Comparison of ENCODE assay signal across 32 cellular contexts in the genomic region with DNA sequence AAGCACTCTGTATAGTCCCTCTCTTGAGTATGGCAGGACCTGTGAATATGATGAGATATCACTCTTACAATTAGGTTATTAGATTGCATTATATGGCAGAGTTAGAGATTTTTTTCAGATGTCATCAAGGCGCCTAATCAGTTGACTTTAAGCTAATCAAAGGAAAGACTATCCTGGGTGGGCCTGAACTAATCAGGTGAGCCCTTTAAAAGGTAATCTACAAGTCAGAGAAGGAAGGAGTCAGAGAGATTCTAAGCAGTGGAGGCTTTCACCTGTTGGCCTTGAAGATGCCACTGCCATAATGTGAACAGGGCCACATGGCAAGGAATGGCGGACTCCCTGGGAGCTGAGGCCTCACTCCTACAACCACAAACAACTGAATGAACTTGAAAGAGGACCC.
"Had no signal": no experiment of that assay in that cellular context is flagged by ENCODE, and none has a peak within 500 bp of the region (broad histone marks: within the 10 kb centered on the region; RNA-seq: fewer than 3 reads in every experiment).

No MANE protein-coding gene starts in this region.

- DNase-seq: Karpas-422, Kasumi-1, MG63, MM.1S, MV-4-11, NCI-H1048, NCI-H1092, NCI-H1092 treated with DMSO at 0.1 percent for 48 hours, NCI-H1105, NCI-H1105 treated with DMSO at 0.1 percent for 48 hours, NCI-H1417 treated with DMSO at 0.1 percent for 48 hours, NCI-H1436, NCI-H1436 treated with DMSO at 0.1 percent for 48 hours, NCI-H146, NCI-H1694, NCI-H1694 treated with DMSO at 0.1 percent for 48 hours, NCI-H187, NCI-H187 treated with DMSO at 0.1 percent for 48 hours, NCI-H1930, NCI-H2029, NCI-H2029 treated with DMSO at 0.1 percent for 48 hours, NCI-H2081, NCI-H2081 treated with DMSO at 0.1 percent for 48 hours, NCI-H2107, NCI-H2171, NCI-H2171 treated with DMSO at 0.1 percent for 48 hours, NCI-H2227 treated with DMSO at 0.1 percent for 48 hours, NCI-H226, NCI-H345, NCI-H446 treated with DMSO at 0.1 percent for 48 hours, NCI-H510A, NCI-H510A treated with DMSO at 0.1 percent for 48 hours had no signal

- H3K27me3 ChIP-seq: MG63 had no signal

- H3K4me3 ChIP-seq: MG63 had no signal

- H3K9me3 ChIP-seq: MG63 had no signal

- H3K36me3 ChIP-seq: MG63 had no signal
